8 cellular contexts compared by ENCODE assay signal in genomic region chr11:5690216-5690615, GRCh38. TPM values are rescaled to one million over a fixed set of nuclear protein-coding genes. Genes with fewer than 3 reads are reported as not detected.
A peak's percentile ranks its signal among the peaks of the same experiment; 100 is the strongest.
DNase-seq lines count a peak whose midpoint lies in the region; ATAC-seq and TF ChIP-seq lines count a peak whose summit lies in the region.

No MANE protein-coding gene starts in this region.

- H3K4me3 Mint-ChIP-seq in chondrocyte (ENCODE audit: unreplicated experiment) = peak overlapping the region; percentile 83

- no peaks in the 10 kb centered on the region; the same call in 1 of the 2 replicates for H3K9me3 ChIP-seq in HUES64 (ENCODE audit: insufficient read depth, low read depth, low read length)

- no peaks in the 10 kb centered on the region for H3K36me3 ChIP-seq in HUES64 (ENCODE audit: insufficient read depth, low read length)

- H3K4me3 ChIP-seq in HUES64 (ENCODE audit: low read length) = peak overlapping the region; percentile 39

- no peak for ATAC-seq in HG03196 (IDR thresholded peaks at IDR 0.05; ENCODE audit: unreplicated experiment)
- ATAC-seq in HG03460 (IDR thresholded peaks at IDR 0.05; ENCODE audit: unreplicated experiment) = no peak

- H3K4me1 Mint-ChIP-seq in chondrocyte (ENCODE audit: low read depth) = peaks cover 54% of the 10 kb centered on the region

- peak overlapping the region; percentile 97 for H3K27ac Mint-ChIP-seq in chondrocyte (ENCODE audit: unreplicated experiment)

- DNase-seq in ACHN (peak; percentile 44), chondrocyte (ENCODE audit: low spot score) (no peak), midbrain (lab: John Stamatoyannopoulos, UW) (peak; percentile 10), SW480 (ENCODE audit: low spot score) (no peak)
- no peak for DNase-seq in stimulated activated CD4-positive, alpha-beta T cell treated with anti-CD3 and anti-CD28 coated beads, Interleukin-4, amount 100 ng/mL, for 24 hours

- H3K27me3 Mint-ChIP-seq in chondrocyte (ENCODE audit: low read depth) = no peaks in the 10 kb centered on the region

- in situ Hi-C loops in ACHN (cut with HindIII; ENCODE audit: low pct_ligation_motif_present, low pct_unique_long_range_greater_than_20kb, low sequenced_read_pairs) = no loop called here

- no peak for TF ChIP-seq CTCF in chondrocyte (IDR thresholded peaks at IDR 0.05)

- 80% methylated on average over 4 of the region's 5 CpGs for WGBS in HUES64

- no peaks in the 10 kb centered on the region for H3K9me3 Mint-ChIP-seq in chondrocyte (ENCODE audit: low read depth)

- peaks cover 25% of the 10 kb centered on the region for H3K4me1 ChIP-seq in HUES64 (ENCODE audit: insufficient read depth, low read length)

- H3K27me3 ChIP-seq in HUES64 (ENCODE audit: insufficient read depth, low read length) = no peaks in the 10 kb centered on the region

- H3K9ac ChIP-seq in HUES64 (ENCODE audit: low read depth, low read length) = peak overlapping the region; percentile 67

- peaks cover 5% of the 10 kb centered on the region for H3K36me3 Mint-ChIP-seq in chondrocyte (ENCODE audit: low read depth)

- peak overlapping the region; percentile 83 for H3K27ac ChIP-seq in HUES64 (ENCODE audit: low read depth, low read length)

RNA-seq across cellular contexts. Expression of gene TRIM22, which starts 0.6 kb away (rescaled TPM):
- polyA plus RNA-seq in HUES64 (2013, experiment 1 of 2) = 24.5 TPM
- polyA plus RNA-seq in HUES64 (2013, experiment 2 of 2) = 22.6 TPM
- 85.9 to 108 TPM (median 94.7 TPM) in 3 replicates for total RNA-seq in chondrocyte

RNA-seq across cellular contexts. Expression of gene TRIM5, which starts 5.3 kb away (rescaled TPM):
- polyA plus RNA-seq in HUES64 (2013, experiment 1 of 2) = 19.5 TPM
- polyA plus RNA-seq in HUES64 (2013, experiment 2 of 2) = 23.3 TPM
- 31.0 to 36.2 TPM (median 34.1 TPM) in 3 replicates for total RNA-seq in chondrocyte

RNA-seq across cellular contexts. Expression of gene OR56B1, which starts 46.0 kb away (rescaled TPM):
- not detected for polyA plus RNA-seq in HUES64 (2013, experiment 1 of 2)
- not detected for polyA plus RNA-seq in HUES64 (2013, experiment 2 of 2)
- not detected in 3 replicates for total RNA-seq in chondrocyte

Comparison
In these comparisons a context has a peak if more than half of its experiments do, and no peak if none do; other contexts are left out.
1. DNase-seq: peak in ACHN (single experiment) and midbrain (single experiment); none in chondrocyte (single experiment), SW480 (single experiment) and stimulated activated CD4-positive, alpha-beta T cell treated with anti-CD3 and anti-CD28 coated beads, Interleukin-4, amount 100 ng/mL, for 24 hours (single experiment).